1 cellular context compared by ENCODE assay signal in genomic region chr7:139133335-139134139, GRCh38.
TF ChIP-seq lines count a peak whose summit lies in the region.

No MANE protein-coding gene starts in this region.

TF ChIP-seq in HepG2, 621 proteins besides CTCF, POLR2A, EP300 and RAD21 (continued from another document and continues in another):
- TF ChIP-seq ZNF318 (CRISPR knock-in tag; IDR thresholded peaks at IDR 0.05): no peak
- peak; percentile 73 for TF ChIP-seq MED1 (CRISPR knock-in tag; IDR thresholded peaks at IDR 0.05)
- peak; percentile 81 for TF ChIP-seq RFX1 (IDR thresholded peaks at IDR 0.05)
- TF ChIP-seq ZNF547 (CRISPR knock-in tag; IDR thresholded peaks at IDR 0.05): peak; percentile 77; the same call in 1 of the 2 replicates
- no peak for TF ChIP-seq PLRG1 (conservative IDR thresholded peaks at IDR 0.05)
- peak; percentile 94 for TF ChIP-seq GMEB1 (CRISPR knock-in tag; IDR thresholded peaks at IDR 0.05; ENCODE audit: borderline replicate concordance)
- peak; percentile 60; the same call in 1 of the 2 replicates for TF ChIP-seq ZNF414 (CRISPR knock-in tag; IDR thresholded peaks at IDR 0.05)
- TF ChIP-seq PLSCR1 (CRISPR knock-in tag; IDR thresholded peaks at IDR 0.05; ENCODE audit: borderline replicate concordance): no peak
- peak; percentile 71; the same call in 1 of the 2 replicates for TF ChIP-seq SRF (IDR thresholded peaks at IDR 0.05; ENCODE audit: low read depth, low read length)
- TF ChIP-seq ZNF335 (CRISPR knock-in tag; IDR thresholded peaks at IDR 0.05): 0 out of 2 replicates have a peak, but pooled peaks have one; percentile 40
- TF ChIP-seq ZNF512B (CRISPR knock-in tag; IDR thresholded peaks at IDR 0.05; ENCODE audit: borderline replicate concordance): no peak
- TF ChIP-seq RERE (CRISPR knock-in tag; IDR thresholded peaks at IDR 0.05; ENCODE audit: low read depth): no peak
- no peak for TF ChIP-seq AHDC1 (CRISPR knock-in tag; IDR thresholded peaks at IDR 0.05; ENCODE audit: borderline replicate concordance)
- TF ChIP-seq TGIF2 (CRISPR knock-in tag; IDR thresholded peaks at IDR 0.05): peak; percentile 96
- no peak for TF ChIP-seq ZBTB10 (CRISPR knock-in tag; IDR thresholded peaks at IDR 0.05; ENCODE audit: borderline replicate concordance)
- no peak for TF ChIP-seq ZNF7 (CRISPR knock-in tag; IDR thresholded peaks at IDR 0.05)
